ENCODE assay signal across 16 cellular contexts in genomic region chr7:65974191-65974801, GRCh38.
"Had no signal": no experiment of that assay in that cellular context is flagged by ENCODE, and none has a peak within 500 bp of the region (broad histone marks: within the 10 kb centered on the region; RNA-seq: fewer than 3 reads in every experiment).

No MANE protein-coding gene starts in this region.

- H3K4me3 Mint-ChIP-seq: activated CD4-positive, alpha-beta T cell treated with anti-CD3 and anti-CD28 coated beads for 36 hours; activated CD8-positive, alpha-beta T cell treated with anti-CD3 and anti-CD28 coated beads for 36 hours; effector memory CD8-positive, alpha-beta T cell; natural killer cell; T-cell had no signal

- H3K4me1 ChIP-seq: body of pancreas, prostate gland had no signal

- H3K27me3 ChIP-seq: body of pancreas had no signal

- FAIRE-seq: urothelium cell line had no signal

- ATAC-seq: activated CD4-positive, alpha-beta T cell treated with anti-CD3 and anti-CD28 coated beads for 36 hours; activated CD8-positive, alpha-beta T cell treated with anti-CD3 and anti-CD28 coated beads for 36 hours; body of pancreas; effector memory CD8-positive, alpha-beta T cell; T-cell had no signal

- H3K27ac Mint-ChIP-seq: activated CD4-positive, alpha-beta T cell treated with anti-CD3 and anti-CD28 coated beads for 36 hours; activated CD8-positive, alpha-beta T cell treated with anti-CD3 and anti-CD28 coated beads for 36 hours; effector memory CD8-positive, alpha-beta T cell; T-cell had no signal

- H3K36me3 Mint-ChIP-seq: natural killer cell had no signal

- H3K27ac ChIP-seq: body of pancreas, prostate gland, VCaP had no signal

- H3K9me3 Mint-ChIP-seq: activated CD8-positive, alpha-beta T cell treated with anti-CD3 and anti-CD28 coated beads for 36 hours; effector memory CD8-positive, alpha-beta T cell; natural killer cell; T-cell had no signal

- DNase-seq: activated CD4-positive, alpha-beta T cell treated with anti-CD3 and anti-CD28 coated beads for 36 hours; activated CD8-positive, alpha-beta T cell treated with anti-CD3 and anti-CD28 coated beads for 36 hours; activated naive CD4-positive, alpha-beta T cell treated with anti-CD3 and anti-CD28 coated beads, Interleukin-2, amount 50 U/mL, for 16 hours; amniotic stem cell; central memory CD4-positive, alpha-beta T cell; effector memory CD8-positive, alpha-beta T cell; hippocampal formation; natural killer cell; nucleus accumbens; stimulated activated CD4-positive, alpha-beta T cell treated with anti-CD3 and anti-CD28 coated beads, Interleukin-2, amount 100 ng/mL, for 48 hours; stimulated activated CD8-positive, alpha-beta memory T cell treated with anti-CD3 and anti-CD28 coated beads, Interleukin-4, amount 100 ng/mL, for 48 hours; T-cell had no signal

- H3K4me1 Mint-ChIP-seq: activated CD4-positive, alpha-beta T cell treated with anti-CD3 and anti-CD28 coated beads for 36 hours; natural killer cell had no signal

- H3K27me3 Mint-ChIP-seq: activated CD4-positive, alpha-beta T cell treated with anti-CD3 and anti-CD28 coated beads for 36 hours; activated CD8-positive, alpha-beta T cell treated with anti-CD3 and anti-CD28 coated beads for 36 hours; effector memory CD8-positive, alpha-beta T cell; T-cell had no signal

- H3K4me3 ChIP-seq: body of pancreas, prostate gland had no signal

- H3K9me3 ChIP-seq: body of pancreas, prostate gland had no signal
